In genomic region chr19:10009269-10009665, GRCh38 we compare ENCODE assay signal across 8 cellular contexts. TPM values are rescaled to one million over a fixed set of nuclear protein-coding genes. Genes with fewer than 3 reads are reported as not detected.
A peak's percentile ranks its signal among the peaks of the same experiment; 100 is the strongest.
DNase-seq lines count a peak whose midpoint lies in the region; ATAC-seq and TF ChIP-seq lines count a peak whose summit lies in the region.

No MANE protein-coding gene starts in this region.

- H3K36me3 ChIP-seq in duodenal mucosa (ENCODE audit: control insufficient read depth in 1 of 2, insufficient read depth in 2 of 2, low read length in 2 of 2) (no peaks in the 10 kb centered on the region), mesenchymal stem cell (ENCODE audit: control insufficient read depth in 1 of 2, insufficient read depth in 2 of 2, low read depth in 1 of 2, low read length in 2 of 2) (peaks cover 0 to 10% of the 10 kb centered on the region in 2 experiments)

- H3K4me3 Mint-ChIP-seq in Calu3 (ENCODE audit: low read depth, unreplicated experiment) (peak overlapping the region; percentile 16), T-helper 17 cell (peak overlapping the region; percentile 87), type B pancreatic cell (no peak overlapping the region)

- WGBS in mesenchymal stem cell: 2% methylated on average over 22 of the region's 28 CpGs

- H4K91ac ChIP-seq in mesenchymal stem cell (ENCODE audit: low read length): no peak overlapping the region

- no peak overlapping the region for H3K14ac ChIP-seq in mesenchymal stem cell (ENCODE audit: low read length in 2 of 2)

- H3K4me2 ChIP-seq in mesenchymal stem cell (ENCODE audit: low read length, poor library complexity, severe bottlenecking): peak overlapping the region; percentile 30

- no peak overlapping the region for H4K8ac ChIP-seq in mesenchymal stem cell (ENCODE audit: low read length)

- no peak overlapping the region for H2AFZ ChIP-seq in mesenchymal stem cell (ENCODE audit: low read depth, low read length)

- DNase-seq in Calu3: peak; percentile 24
- DNase-seq in T-helper 17 cell: peak; percentile 43 to 70 (median 64)
- peak; percentile 83 for DNase-seq in mesenchymal stem cell
- DNase-seq in type B pancreatic cell (ENCODE audit: extremely low spot score, unreplicated experiment): peak; percentile 75
- DNase-seq in NCI-H2081 treated with DMSO at 0.1 percent for 48 hours (lab: John Stamatoyannopoulos, UW): no peak

- no TSS peak for BruUV-seq in Calu3 (replicated peaks; lab: Mats Ljungman, UMichigan)

- H2AK5ac ChIP-seq in mesenchymal stem cell (ENCODE audit: low read length, severe bottlenecking): no peak overlapping the region

- H2BK5ac ChIP-seq in mesenchymal stem cell (ENCODE audit: low read depth, low read length, poor library complexity, severe bottlenecking): no peak overlapping the region

- H3K9me3 ChIP-seq in T-helper 17 cell (ENCODE audit: control insufficient read depth, low read length, poor library complexity, severe bottlenecking) (no peaks in the 10 kb centered on the region), duodenal mucosa (ENCODE audit: control insufficient read depth in 1 of 2, low read length in 2 of 2) (no peaks in the 10 kb centered on the region), mesenchymal stem cell (ENCODE audit: control insufficient read depth, low read length) (no peaks in the 10 kb centered on the region)

- no peak overlapping the region for H3K9ac ChIP-seq in duodenal mucosa (ENCODE audit: low read depth in 1 of 2, low read length in 2 of 2)
- H3K9ac ChIP-seq in mesenchymal stem cell (ENCODE audit: low read length): no peak overlapping the region

- H3K9me3 Mint-ChIP-seq in Calu3 (ENCODE audit: low read depth, unreplicated experiment) (no peaks in the 10 kb centered on the region), type B pancreatic cell (no peaks in the 10 kb centered on the region)

- no peak overlapping the region for H2BK15ac ChIP-seq in mesenchymal stem cell (ENCODE audit: low read depth, poor library complexity, severe bottlenecking)

- H2BK120ac ChIP-seq in mesenchymal stem cell (ENCODE audit: low read depth, low read length): no peak overlapping the region

- no peaks in the 10 kb centered on the region for H3K79me1 ChIP-seq in mesenchymal stem cell (replicated peaks; ENCODE audit: low read length, poor library complexity, severe bottlenecking)

- H3K4me1 ChIP-seq in duodenal mucosa (ENCODE audit: control insufficient read depth in 1 of 2, insufficient read depth in 2 of 2, low read length in 2 of 2): peaks cover 5% of the 10 kb centered on the region in 2 donors
- peaks cover 25% of the 10 kb centered on the region for H3K4me1 ChIP-seq in mesenchymal stem cell (ENCODE audit: control insufficient read depth, insufficient read depth, low read depth, low read length)

- no peak overlapping the region for H3K4ac ChIP-seq in mesenchymal stem cell (ENCODE audit: low read depth in 1 of 2, low read length in 2 of 2)

- H3K36me3 Mint-ChIP-seq in Calu3 (ENCODE audit: insufficient read depth, unreplicated experiment): peaks cover 10% of the 10 kb centered on the region
- peaks cover 9% of the 10 kb centered on the region for H3K36me3 Mint-ChIP-seq in T-helper 17 cell (ENCODE audit: low read depth)
- peaks cover 3% of the 10 kb centered on the region for H3K36me3 Mint-ChIP-seq in type B pancreatic cell

- H3K27ac Mint-ChIP-seq in Calu3 (ENCODE audit: unreplicated experiment): no peak overlapping the region
- H3K27ac Mint-ChIP-seq in T-helper 17 cell: no peak overlapping the region
- peak overlapping the region; percentile 51 for H3K27ac Mint-ChIP-seq in type B pancreatic cell

- peak overlapping the region; percentile 13 for H3K27ac ChIP-seq in duodenal mucosa (ENCODE audit: low read depth, low read length)
- no peak overlapping the region for H3K27ac ChIP-seq in mesenchymal stem cell (ENCODE audit: low read length, poor library complexity, severe bottlenecking)

- CTCF ChIA-PET in Calu3 (lab: Charles Lee): interaction anchor here (0.6 to 1.4 kb wide), 2 partner anchors 9 to 52 kb away, joined by 4 to 5 read pairs; no protein-coding TSS in a partner anchor

- H3K4me3 ChIP-seq in duodenal mucosa (ENCODE audit: low read depth in 1 of 2, low read length in 2 of 2): no peak overlapping the region
- peak overlapping the region in 1 of 2 experiments; percentile 78 for H3K4me3 ChIP-seq in mesenchymal stem cell (ENCODE audit: insufficient read depth in 1 of 2, low read depth in 1 of 2, low read length in 2 of 2)

- no peak overlapping the region for H2BK12ac ChIP-seq in mesenchymal stem cell (ENCODE audit: low read length in 2 of 2)

- peaks cover 84% of the 10 kb centered on the region for H3K27me3 Mint-ChIP-seq in Calu3 (ENCODE audit: unreplicated experiment)
- H3K27me3 Mint-ChIP-seq in T-helper 17 cell: peaks cover 15% of the 10 kb centered on the region
- peaks cover 72% of the 10 kb centered on the region for H3K27me3 Mint-ChIP-seq in type B pancreatic cell

- H3K18ac ChIP-seq in mesenchymal stem cell (ENCODE audit: low read depth in 1 of 2, low read length in 2 of 2): no peak overlapping the region

- H3K4me1 Mint-ChIP-seq in Calu3 (ENCODE audit: low read depth, unreplicated experiment) (peaks cover 19% of the 10 kb centered on the region), T-helper 17 cell (peaks cover 52% of the 10 kb centered on the region), type B pancreatic cell (ENCODE audit: unreplicated experiment) (peaks cover 16% of the 10 kb centered on the region)

- intact Hi-C loops in Calu3 (cut with micrococcal nuclease; ENCODE audit: unreplicated experiment): no loop called here

- H3K23ac ChIP-seq in mesenchymal stem cell (ENCODE audit: low read length in 2 of 2): no peak overlapping the region

- ATAC-seq in T-helper 17 cell: peak; percentile 73
- no peak for ATAC-seq in HG03354 (IDR thresholded peaks at IDR 0.05; ENCODE audit: poor library complexity, severe bottlenecking, unreplicated experiment)
- no peak for ATAC-seq in HG02938 (IDR thresholded peaks at IDR 0.05; ENCODE audit: unreplicated experiment)

- TF ChIP-seq CTCF in Calu3 (IDR thresholded peaks at IDR 0.05; ENCODE audit: unreplicated experiment) (no peak), type B pancreatic cell (conservative IDR thresholded peaks at IDR 0.05) (no peak)

- H3K27me3 ChIP-seq in duodenal mucosa (ENCODE audit: control insufficient read depth in 1 of 2, insufficient read depth in 2 of 2, low read length in 2 of 2): peaks cover 14 to 25% of the 10 kb centered on the region in 2 donors
- peaks cover 6 to 52% of the 10 kb centered on the region in 2 experiments for H3K27me3 ChIP-seq in mesenchymal stem cell (ENCODE audit: control insufficient read depth in 1 of 2, insufficient read depth in 1 of 2, low read length in 2 of 2)

RNA-seq across cellular contexts. Expression of gene COL5A3, which starts 1.0 kb away (rescaled TPM):
- total RNA-seq in Calu3 (2022) (0.26 and 0.49 TPM in 2 replicates), T-helper 17 cell (10 to 100 TPM; 50.0 to 52.1 TPM), type B pancreatic cell (ENCODE audit: low replicate concordance) (1.1 and 6.2 TPM in 2 replicates)
- 4.7 TPM for polyA plus RNA-seq in mesenchymal stem cell (2013, experiment 1 of 2)
- 4.2 TPM for polyA plus RNA-seq in mesenchymal stem cell (2013, experiment 2 of 2)

RNA-seq across cellular contexts. Expression of gene RDH8, which starts 4.0 kb away (rescaled TPM):
- total RNA-seq in Calu3 (2022) (not detected in 2 replicates), T-helper 17 cell (not detected), type B pancreatic cell (ENCODE audit: low replicate concordance) (not detected in 2 replicates)
- not detected for polyA plus RNA-seq in mesenchymal stem cell (2013, experiment 1 of 2)
- polyA plus RNA-seq in mesenchymal stem cell (2013, experiment 2 of 2): not detected
